In genomic region chr6:53144802-53145201, GRCh38 we compare ENCODE assay signal across 25 cellular contexts. TPM values are rescaled to one million over a fixed set of nuclear protein-coding genes. Genes with fewer than 3 reads are reported as not detected.
A peak's percentile ranks its signal among the peaks of the same experiment; 100 is the strongest.
DNase-seq lines count a peak whose midpoint lies in the region; ATAC-seq and TF ChIP-seq lines count a peak whose summit lies in the region.
"Had no signal": no experiment of that assay in that cellular context is flagged by ENCODE, and none has a peak within 500 bp of the region (broad histone marks: within the 10 kb centered on the region; RNA-seq: fewer than 3 reads in every experiment).

No MANE protein-coding gene starts in this region.

- H3K36me3 ChIP-seq in gastroesophageal sphincter (no peaks in the 10 kb centered on the region), rectal smooth muscle tissue (ENCODE audit: control insufficient read depth, insufficient read depth, low read length) (no peaks in the 10 kb centered on the region)
- H3K36me3 ChIP-seq: BLaER1 had no signal

- H3K9me3 Mint-ChIP-seq in stimulated activated naive CD8-positive, alpha-beta T cell treated with anti-CD3 and anti-CD28 coated beads, Interleukin-15, Interleukin-2, amounts not matched to agents 100 ng/mL and 50 ng/mL, for 24 hours, result no peaks in the 10 kb centered on the region
- H3K9me3 Mint-ChIP-seq: CD8-positive, alpha-beta T cell; H9; HFFc6 had no signal

- no peak overlapping the region for H3K4me3 Mint-ChIP-seq in stimulated activated naive CD8-positive, alpha-beta T cell treated with anti-CD3 and anti-CD28 coated beads, Interleukin-15, Interleukin-2, amounts not matched to agents 100 ng/mL and 50 ng/mL, for 24 hours
- H3K4me3 Mint-ChIP-seq: B cell; CD4-positive, CD25-positive, alpha-beta regulatory T cell; CD8-positive, alpha-beta T cell; H9; HFFc6 had no signal

- no peak for ATAC-seq in stimulated activated naive CD8-positive, alpha-beta T cell treated with anti-CD3 and anti-CD28 coated beads, Interleukin-15, Interleukin-2, amounts not matched to agents 100 U/mL and 50 U/mL, for 24 hours
- no peak for ATAC-seq in gastroesophageal sphincter
- ATAC-seq in HG02678 (IDR thresholded peaks at IDR 0.05; ENCODE audit: unreplicated experiment), result no peak
- ATAC-seq in GM19452 (IDR thresholded peaks at IDR 0.05; ENCODE audit: unreplicated experiment), result no peak
- no peak for ATAC-seq in HG02798 (IDR thresholded peaks at IDR 0.05; ENCODE audit: poor library complexity, unreplicated experiment)
- ATAC-seq: CD8-positive, alpha-beta T cell; GM12878; HCT116 had no signal

- H3K4me1 Mint-ChIP-seq in stimulated activated naive CD8-positive, alpha-beta T cell treated with anti-CD3 and anti-CD28 coated beads, Interleukin-15, Interleukin-2, amounts not matched to agents 100 ng/mL and 50 ng/mL, for 24 hours (ENCODE audit: low read depth), result no peaks in the 10 kb centered on the region
- H3K4me1 Mint-ChIP-seq: B cell; CD4-positive, CD25-positive, alpha-beta regulatory T cell had no signal

- WGBS in gastroesophageal sphincter (ENCODE audit: low coverage in 1 of 2), 2 donors, result 75 to 83% methylated on average over 1 of the region's 2 CpGs

- H3K36me3 Mint-ChIP-seq in stimulated activated naive CD8-positive, alpha-beta T cell treated with anti-CD3 and anti-CD28 coated beads, Interleukin-15, Interleukin-2, amounts not matched to agents 100 ng/mL and 50 ng/mL, for 24 hours (ENCODE audit: low read depth), result no peaks in the 10 kb centered on the region
- H3K36me3 Mint-ChIP-seq: CD4-positive, CD25-positive, alpha-beta regulatory T cell; CD8-positive, alpha-beta T cell had no signal

- H3K9ac ChIP-seq in rectal smooth muscle tissue (ENCODE audit: low read length), result no peak overlapping the region
- H3K9ac ChIP-seq: BLaER1, GM23248 had no signal

- no peak for TF ChIP-seq POLR2A in gastroesophageal sphincter (IDR thresholded peaks at IDR 0.05)

- H3K4me1 ChIP-seq in gastroesophageal sphincter (peaks cover 0 to 32% (median 11%) of the 10 kb centered on the region in 3 donors), rectal smooth muscle tissue (ENCODE audit: control insufficient read depth, insufficient read depth, low read length) (peaks cover 20% of the 10 kb centered on the region)
- H3K4me1 ChIP-seq: BLaER1 had no signal

- peak overlapping the region; percentile 45 for H3K27ac Mint-ChIP-seq in stimulated activated naive CD8-positive, alpha-beta T cell treated with anti-CD3 and anti-CD28 coated beads, Interleukin-15, Interleukin-2, amounts not matched to agents 100 ng/mL and 50 ng/mL, for 24 hours
- H3K27ac Mint-ChIP-seq: B cell; CD4-positive, CD25-positive, alpha-beta regulatory T cell; CD8-positive, alpha-beta T cell; HFFc6 had no signal

- peak overlapping the region in 3 of 4 donors; percentile 58 to 81 (median 80) for H3K27ac ChIP-seq in gastroesophageal sphincter
- peak overlapping the region; percentile 22 for H3K27ac ChIP-seq in rectal smooth muscle tissue (ENCODE audit: low read depth, low read length)
- H3K27ac ChIP-seq: 22Rv1, BLaER1, C4-2B, GM23248 had no signal

- H3K27me3 ChIP-seq in gastroesophageal sphincter (no peaks in the 10 kb centered on the region), rectal smooth muscle tissue (ENCODE audit: control insufficient read depth, insufficient read depth, low read length) (no peaks in the 10 kb centered on the region)
- H3K27me3 ChIP-seq: BLaER1 had no signal

- H3K4me3 ChIP-seq in gastroesophageal sphincter, result no peak overlapping the region
- H3K4me3 ChIP-seq in rectal smooth muscle tissue (ENCODE audit: low read length), result no peak overlapping the region
- H3K4me3 ChIP-seq: BLaER1, GM12878, GM23248 had no signal

- DNase-seq in stimulated activated naive CD8-positive, alpha-beta T cell treated with anti-CD3 and anti-CD28 coated beads, Interleukin-15, Interleukin-2, amounts not matched to agents 100 U/mL and 50 U/mL, for 24 hours, result no peak
- no peak for DNase-seq in DMS53 (lab: John Stamatoyannopoulos, UW)
- DNase-seq: Caco-2; CD4-positive, CD25-positive, alpha-beta regulatory T cell; CD8-positive, alpha-beta T cell; DMS153; DMS79; EL; GDM1; GM23248; H9; HFFc6 had no signal

- no peak for TF ChIP-seq EP300 in gastroesophageal sphincter (IDR thresholded peaks at IDR 0.05)

- no peak for TF ChIP-seq CTCF in gastroesophageal sphincter (IDR thresholded peaks at IDR 0.05)

- no peaks in the 10 kb centered on the region for H3K9me3 ChIP-seq in gastroesophageal sphincter
- H3K9me3 ChIP-seq: BLaER1, Caco-2 had no signal

- peaks cover 5% of the 10 kb centered on the region for H3K27me3 Mint-ChIP-seq in stimulated activated naive CD8-positive, alpha-beta T cell treated with anti-CD3 and anti-CD28 coated beads, Interleukin-15, Interleukin-2, amounts not matched to agents 100 ng/mL and 50 ng/mL, for 24 hours
- H3K27me3 Mint-ChIP-seq: B cell had no signal

RNA-seq across cellular contexts. Expression of gene GCM1, which starts 3.8 kb away (rescaled TPM):
- not detected for total RNA-seq in gastroesophageal sphincter
- total RNA-seq: GM23248, H4, H9, HFFc6 had no signal
